In genomic region chr1:227759345-227760300, GRCh38 we compare ENCODE assay signal across 10 cellular contexts. TPM values are rescaled to one million over a fixed set of nuclear protein-coding genes. Genes with fewer than 3 reads are reported as not detected.
DNase-seq lines count a peak whose midpoint lies in the region; ATAC-seq lines count a peak whose summit lies in the region.
"Had no signal": no experiment of that assay in that cellular context is flagged by ENCODE, and none has a peak within 500 bp of the region (broad histone marks: within the 10 kb centered on the region; RNA-seq: fewer than 3 reads in every experiment).

No MANE protein-coding gene starts in this region.

- H3K27me3 Mint-ChIP-seq in T-helper 1 cell treated with Interleukin-12 subunit alpha and Interleukin-12 subunit beta and Interleukin-4 antibody, amounts not matched to agents 30 μg/mL and 1 μg/mL, for 36 hours (ENCODE audit: low read depth): no peaks in the 10 kb centered on the region
- H3K27me3 Mint-ChIP-seq: stimulated activated naive B cell treated with anti-CD40 and anti-IgM and Interleukin-4, amounts not matched to agents 10 μg/mL and 1 μg/mL and 100 μg/mL, for 72 hours had no signal

- peak overlapping the region; percentile 31 for H3K4me3 Mint-ChIP-seq in T-helper 1 cell treated with Interleukin-12 subunit alpha and Interleukin-12 subunit beta and Interleukin-4 antibody, amounts not matched to agents 30 μg/mL and 1 μg/mL, for 36 hours
- H3K4me3 Mint-ChIP-seq: stimulated activated naive B cell treated with anti-CD40 and anti-IgM and Interleukin-4, amounts not matched to agents 10 μg/mL and 1 μg/mL and 100 μg/mL, for 72 hours had no signal

- DNase-seq in Right ventricle myocardium superior (peak; percentile 61), smooth muscle cell of the brain vasculature (ENCODE audit: low read depth, low spot score) (peak; percentile 95), DMS114 treated with DMSO at 0.1 percent for 48 hours (lab: John Stamatoyannopoulos, UW; ENCODE audit: unreplicated experiment) (no peak), NCI-H2081 (lab: John Stamatoyannopoulos, UW) (no peak), cortex of kidney (lab: John Stamatoyannopoulos, UW) (no peak)
- no peak for DNase-seq in effector CD8-positive, alpha-beta T cell (lab: John Stamatoyannopoulos, UW)
- DNase-seq: NCI-H1092 treated with DMSO at 0.1 percent for 48 hours; stimulated activated naive B cell treated with anti-CD40 and anti-IgM and Interleukin-4, amounts not matched to agents 10 μg/mL and 1 μg/mL and 100 μg/mL, for 72 hours had no signal

- intact Hi-C loops in Right ventricle myocardium superior (cut with DNase I): no loop called here

- ATAC-seq in HG02610 (IDR thresholded peaks at IDR 0.05; ENCODE audit: unreplicated experiment) (peak; percentile 39), Right ventricle myocardium superior (ENCODE audit: poor library complexity) (peak; percentile 73)
- ATAC-seq: stimulated activated naive B cell treated with anti-CD40 and anti-IgM and Interleukin-4, amounts not matched to agents 10 μg/mL and 1 μg/mL and 100 μg/mL, for 72 hours had no signal

- H3K9me3 Mint-ChIP-seq in T-helper 1 cell treated with Interleukin-12 subunit alpha and Interleukin-12 subunit beta and Interleukin-4 antibody, amounts not matched to agents 30 μg/mL and 1 μg/mL, for 36 hours: peaks cover 6% of the 10 kb centered on the region
- H3K9me3 Mint-ChIP-seq: stimulated activated naive B cell treated with anti-CD40 and anti-IgM and Interleukin-4, amounts not matched to agents 10 μg/mL and 1 μg/mL and 100 μg/mL, for 72 hours had no signal

- H3K4me1 Mint-ChIP-seq in T-helper 1 cell treated with Interleukin-12 subunit alpha and Interleukin-12 subunit beta and Interleukin-4 antibody, amounts not matched to agents 30 μg/mL and 1 μg/mL, for 36 hours (ENCODE audit: low read depth): peaks cover 71% of the 10 kb centered on the region

- peak overlapping the region; percentile 73 for H3K27ac Mint-ChIP-seq in T-helper 1 cell treated with Interleukin-12 subunit alpha and Interleukin-12 subunit beta and Interleukin-4 antibody, amounts not matched to agents 30 μg/mL and 1 μg/mL, for 36 hours
- H3K27ac Mint-ChIP-seq: stimulated activated naive B cell treated with anti-CD40 and anti-IgM and Interleukin-4, amounts not matched to agents 10 μg/mL and 1 μg/mL and 100 μg/mL, for 72 hours had no signal

- peaks cover 57% of the 10 kb centered on the region for H3K36me3 Mint-ChIP-seq in T-helper 1 cell treated with Interleukin-12 subunit alpha and Interleukin-12 subunit beta and Interleukin-4 antibody, amounts not matched to agents 30 μg/mL and 1 μg/mL, for 36 hours (ENCODE audit: low read depth)

RNA-seq across cellular contexts. Expression of gene SNAP47, which starts 24.4 kb away (rescaled TPM):
- 23.6 TPM for total RNA-seq in Right ventricle myocardium superior

RNA-seq across cellular contexts. Expression of gene JMJD4, which starts 24.5 kb away (rescaled TPM):
- 6.6 TPM for total RNA-seq in Right ventricle myocardium superior

RNA-seq across cellular contexts. Expression of gene PRSS38, which starts 55.9 kb away (rescaled TPM):
- total RNA-seq in Right ventricle myocardium superior: not detected

Comparison
In these comparisons a context has a peak if more than half of its experiments do, and no peak if none do; other contexts are left out.
1. DNase-seq: peak in Right ventricle myocardium superior (single experiment) and smooth muscle cell of the brain vasculature (single experiment); none in effector CD8-positive, alpha-beta T cell (single experiment), DMS114 treated with DMSO at 0.1 percent for 48 hours (single experiment), NCI-H2081 (0 of 2) and cortex of kidney (single experiment).